Comparison of ENCODE assay signal across 2 cellular contexts in genomic region chr10:567869-568268, GRCh38.
TF ChIP-seq lines count a peak whose summit lies in the region.

No MANE protein-coding gene starts in this region.

TF ChIP-seq in HepG2, 621 proteins besides CTCF, POLR2A, EP300 and RAD21:
- TF ChIP-seq ZNF770 (CRISPR knock-in tag; IDR thresholded peaks at IDR 0.05), result peak; percentile 4; the same call in 1 of the 2 replicates
- TF ChIP-seq ZNF292 (CRISPR knock-in tag; IDR thresholded peaks at IDR 0.05; ENCODE audit: borderline replicate concordance, low read depth), result no peak

TF ChIP-seq in H1, 55 proteins besides CTCF, POLR2A, EP300 and RAD21:
- TF ChIP-seq ASH2L (IDR thresholded peaks at IDR 0.05; ENCODE audit: low read length) (no peak), MAX (IDR thresholded peaks at IDR 0.05) (no peak), TEAD4 (IDR thresholded peaks at IDR 0.05; ENCODE audit: low read depth, low read length) (no peak), ZNF274 (IDR thresholded peaks at IDR 0.05; ENCODE audit: borderline replicate concordance, extremely low read depth, low read length) (no peak), SP2 (IDR thresholded peaks at IDR 0.05; ENCODE audit: low read length) (no peak), RXRA (IDR thresholded peaks at IDR 0.05; ENCODE audit: insufficient read depth, low read depth, low read length) (no peak), ATF3 (IDR thresholded peaks at IDR 0.05; ENCODE audit: insufficient read depth, low read depth, low read length) (no peak), HDAC2 (IDR thresholded peaks at IDR 0.05; ENCODE audit: borderline replicate concordance in 1 of 2, low read depth in 2 of 2, low read length in 2 of 2) (no peak), POU5F1 (IDR thresholded peaks at IDR 0.05; ENCODE audit: low read depth, low read length) (no peak), EZH2 (IDR thresholded peaks at IDR 0.05; ENCODE audit: low read depth, low read length, severe bottlenecking) (no peak), SIX5 (IDR thresholded peaks at IDR 0.05; ENCODE audit: low read depth, low read length) (no peak), ATF2 (IDR thresholded peaks at IDR 0.05; ENCODE audit: low read length) (no peak), KDM1A (IDR thresholded peaks at IDR 0.05; ENCODE audit: borderline replicate concordance, low read length) (no peak), NRF1 (IDR thresholded peaks at IDR 0.05; ENCODE audit: low read depth, low read length) (no peak), SP4 (IDR thresholded peaks at IDR 0.05; ENCODE audit: low read length) (no peak), GTF2F1 (IDR thresholded peaks at IDR 0.05; ENCODE audit: borderline replicate concordance, low read depth, low read length) (no peak), JUND (IDR thresholded peaks at IDR 0.05; ENCODE audit: low read length) (no peak), EGR1 (IDR thresholded peaks at IDR 0.05; ENCODE audit: borderline replicate concordance, low read depth, low read length) (no peak), BACH1 (IDR thresholded peaks at IDR 0.05; ENCODE audit: low read length) (no peak), TAF1 (IDR thresholded peaks at IDR 0.05; ENCODE audit: low read depth, low read length) (no peak)
